25 cellular contexts compared by ENCODE assay signal in the genomic region with DNA sequence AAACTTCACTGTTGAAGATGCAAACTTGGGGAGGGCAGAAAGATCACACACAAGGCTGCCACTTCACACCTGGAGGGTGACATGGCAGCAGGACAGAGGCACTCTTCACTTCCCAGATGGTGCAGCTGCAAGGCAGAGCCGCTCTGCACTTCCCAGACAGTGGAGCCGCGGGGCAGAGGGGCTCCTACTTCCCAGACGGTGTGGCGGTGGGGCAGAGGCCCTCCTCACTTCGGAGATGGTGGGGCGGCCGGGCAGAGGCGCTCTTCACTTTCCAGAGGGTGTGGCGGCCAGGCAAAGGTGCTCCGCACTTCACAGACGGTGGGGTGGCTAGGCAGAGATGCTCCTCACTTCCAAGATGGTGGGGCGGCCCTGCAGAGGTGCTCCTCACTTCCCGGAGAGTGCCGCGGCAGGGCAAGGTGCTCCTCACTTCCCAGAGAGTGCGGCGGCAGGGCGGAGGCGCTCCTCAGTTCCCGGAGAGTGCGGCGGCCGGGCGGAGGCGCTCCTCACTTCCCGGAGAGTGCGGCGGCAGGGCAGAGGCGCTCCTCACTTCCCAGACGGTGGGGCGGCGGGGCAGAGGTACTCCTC. TPM values are rescaled to one million over a fixed set of nuclear protein-coding genes. Genes with fewer than 3 reads are reported as not detected.
DNase-seq lines count a peak whose midpoint lies in the region; ATAC-seq, FAIRE-seq and TF ChIP-seq lines count a peak whose summit lies in the region.
"Had no signal": no experiment of that assay in that cellular context is flagged by ENCODE, and none has a peak within 500 bp of the region (broad histone marks: within the 10 kb centered on the region; RNA-seq: fewer than 3 reads in every experiment).

No MANE protein-coding gene starts in this region.

- FAIRE-seq in kidney (lab: Jason Lieb, UNC) = no peak
- FAIRE-seq: A549, D721Med, G401.6, GM12891, GM19239 had no signal

- TF ChIP-seq CTCF in kidney (IDR thresholded peaks at IDR 0.05; ENCODE audit: borderline replicate concordance, extremely low read depth, insufficient read depth) = no peak
- TF ChIP-seq CTCF in omental fat pad (IDR thresholded peaks at IDR 0.05) = no peak

- ATAC-seq in stimulated activated naive CD8-positive, alpha-beta T cell treated with anti-CD3 and anti-CD28 coated beads, Interleukin-15, amount 100 ng/mL, for 72 hours = peak; percentile 23
- ATAC-seq in stimulated activated naive CD8-positive, alpha-beta T cell treated with anti-CD3 and anti-CD28 coated beads, Interleukin-15, Interleukin-2, amounts not matched to agents 100 U/mL and 50 U/mL, for 24 hours = no peak
- ATAC-seq in omental fat pad (ENCODE audit: low FRiP score) (peak; percentile 28), aorta (ENCODE audit: low FRiP score) (peak; percentile 44)
- ATAC-seq in stimulated activated effector memory CD8-positive, alpha-beta T cell treated with anti-CD3 and anti-CD28 coated beads, Interleukin-12 subunit alpha, Interleukin-12 subunit beta, amount 100 ng/mL, for 72 hours = no peak
- ATAC-seq: A549; CD8-positive, alpha-beta T cell had no signal

- H3K4me3 ChIP-seq in kidney (ENCODE audit: low read length in 2 of 2) (no peak overlapping the region), aorta (ENCODE audit: low read length in 2 of 2) (no peak overlapping the region)
- H3K4me3 ChIP-seq: A549; BLaER1 treated with 17β-estradiol and CSF1 and Interleukin-3, amounts not matched to agents 10 nM and 100 nM had no signal

- H3K4me1 Mint-ChIP-seq in stimulated activated naive CD8-positive, alpha-beta T cell treated with anti-CD3 and anti-CD28 coated beads, Interleukin-15, amount 100 ng/mL, for 72 hours = no peaks in the 10 kb centered on the region
- no peaks in the 10 kb centered on the region for H3K4me1 Mint-ChIP-seq in stimulated activated effector memory CD8-positive, alpha-beta T cell treated with anti-CD3 and anti-CD28 coated beads, Interleukin-12 subunit alpha, Interleukin-12 subunit beta, amount 100 ng/mL, for 72 hours
- H3K4me1 Mint-ChIP-seq: B cell had no signal

- H3K9me3 ChIP-seq in kidney (ENCODE audit: control insufficient read depth in 1 of 2, low read length in 2 of 2) = peaks cover 0 to 3% of the 10 kb centered on the region in 2 donors
- peaks cover 5% of the 10 kb centered on the region for H3K9me3 ChIP-seq in aorta (ENCODE audit: control insufficient read depth, low read length)

- no peaks in the 10 kb centered on the region for H3K27me3 ChIP-seq in aorta (ENCODE audit: control insufficient read depth in 1 of 2, insufficient read depth in 2 of 2, low read length in 1 of 2)
- H3K27me3 ChIP-seq: BLaER1 treated with 17β-estradiol and CSF1 and Interleukin-3, amounts not matched to agents 10 nM and 100 nM had no signal

- 86 to 97% methylated on average over 29 to 33 of the region's 33 CpGs for WGBS in aorta, 2 donors

- no peaks in the 10 kb centered on the region for H3K4me1 ChIP-seq in kidney (ENCODE audit: control insufficient read depth in 1 of 2, insufficient read depth in 1 of 2, low read depth in 1 of 2, low read length in 2 of 2)
- no peaks in the 10 kb centered on the region for H3K4me1 ChIP-seq in aorta (ENCODE audit: control insufficient read depth in 1 of 2, insufficient read depth in 2 of 2, low read length in 2 of 2)
- H3K4me1 ChIP-seq: A549; BLaER1 treated with 17β-estradiol and CSF1 and Interleukin-3, amounts not matched to agents 10 nM and 100 nM; Caco-2 had no signal

- no peak for DNase-seq in stimulated activated naive CD8-positive, alpha-beta T cell treated with anti-CD3 and anti-CD28 coated beads, Interleukin-15, amount 100 ng/mL, for 72 hours
- DNase-seq in stimulated activated naive CD8-positive, alpha-beta T cell treated with anti-CD3 and anti-CD28 coated beads, Interleukin-15, Interleukin-2, amounts not matched to agents 100 U/mL and 50 U/mL, for 24 hours = no peak
- DNase-seq in kidney (peak; percentile 68), omental fat pad (ENCODE audit: low spot score) (no peak), aorta (no peak), EL (no peak), NCI-H1092 (lab: John Stamatoyannopoulos, UW) (no peak)
- DNase-seq in stimulated activated effector memory CD8-positive, alpha-beta T cell treated with anti-CD3 and anti-CD28 coated beads, Interleukin-12 subunit alpha, Interleukin-12 subunit beta, amount 100 ng/mL, for 72 hours (ENCODE audit: low spot score in 2 of 2) = no peak
- DNase-seq: AML-193; Caco-2; Calu3; CD4-positive, alpha-beta T cell; CD8-positive, alpha-beta T cell; DMS79; DND-41; GF-D8 had no signal

- no peak overlapping the region for H3K27ac Mint-ChIP-seq in stimulated activated naive CD8-positive, alpha-beta T cell treated with anti-CD3 and anti-CD28 coated beads, Interleukin-15, amount 100 ng/mL, for 72 hours
- H3K27ac Mint-ChIP-seq in stimulated activated effector memory CD8-positive, alpha-beta T cell treated with anti-CD3 and anti-CD28 coated beads, Interleukin-12 subunit alpha, Interleukin-12 subunit beta, amount 100 ng/mL, for 72 hours = no peak overlapping the region
- H3K27ac Mint-ChIP-seq: B cell; CD4-positive, alpha-beta T cell; CD8-positive, alpha-beta T cell had no signal

- H3K27ac ChIP-seq in kidney (ENCODE audit: low read depth in 2 of 2, low read length in 2 of 2) (no peak overlapping the region), aorta (ENCODE audit: low read depth in 1 of 2, low read length in 2 of 2) (no peak overlapping the region)
- H3K27ac ChIP-seq: 22Rv1; A549; BLaER1 treated with 17β-estradiol and CSF1 and Interleukin-3, amounts not matched to agents 10 nM and 100 nM; C4-2B had no signal

- no peak overlapping the region for H3K9ac ChIP-seq in kidney (ENCODE audit: low read length in 2 of 2)
- H3K9ac ChIP-seq: BLaER1 treated with 17β-estradiol and CSF1 and Interleukin-3, amounts not matched to agents 10 nM and 100 nM had no signal

- intact Hi-C loops in kidney (cut with DNase I) = no loop called here
- intact Hi-C loops in aorta (cut with DNase I) = no loop called here

- no peaks in the 10 kb centered on the region for H3K36me3 Mint-ChIP-seq in stimulated activated effector memory CD8-positive, alpha-beta T cell treated with anti-CD3 and anti-CD28 coated beads, Interleukin-12 subunit alpha, Interleukin-12 subunit beta, amount 100 ng/mL, for 72 hours
- H3K36me3 Mint-ChIP-seq: CD8-positive, alpha-beta T cell had no signal

- H3K9me3 Mint-ChIP-seq in stimulated activated naive CD8-positive, alpha-beta T cell treated with anti-CD3 and anti-CD28 coated beads, Interleukin-15, amount 100 ng/mL, for 72 hours = peaks cover 7 to 23% of the 10 kb centered on the region in 2 donors
- H3K9me3 Mint-ChIP-seq in stimulated activated effector memory CD8-positive, alpha-beta T cell treated with anti-CD3 and anti-CD28 coated beads, Interleukin-12 subunit alpha, Interleukin-12 subunit beta, amount 100 ng/mL, for 72 hours = peaks cover 12% of the 10 kb centered on the region

- H3K27me3 Mint-ChIP-seq in stimulated activated naive CD8-positive, alpha-beta T cell treated with anti-CD3 and anti-CD28 coated beads, Interleukin-15, amount 100 ng/mL, for 72 hours = no peaks in the 10 kb centered on the region
- H3K27me3 Mint-ChIP-seq: CD4-positive, alpha-beta T cell had no signal

- no peaks in the 10 kb centered on the region for H3K36me3 ChIP-seq in kidney (ENCODE audit: control insufficient read depth in 1 of 2, insufficient read depth in 2 of 2, low read length in 2 of 2)
- no peaks in the 10 kb centered on the region for H3K36me3 ChIP-seq in aorta (ENCODE audit: control insufficient read depth in 1 of 2, insufficient read depth in 2 of 2, low read length in 1 of 2)
- H3K36me3 ChIP-seq: BLaER1 treated with 17β-estradiol and CSF1 and Interleukin-3, amounts not matched to agents 10 nM and 100 nM had no signal

- no peak overlapping the region for H3K4me3 Mint-ChIP-seq in stimulated activated naive CD8-positive, alpha-beta T cell treated with anti-CD3 and anti-CD28 coated beads, Interleukin-15, amount 100 ng/mL, for 72 hours
- H3K4me3 Mint-ChIP-seq in stimulated activated effector memory CD8-positive, alpha-beta T cell treated with anti-CD3 and anti-CD28 coated beads, Interleukin-12 subunit alpha, Interleukin-12 subunit beta, amount 100 ng/mL, for 72 hours = no peak overlapping the region
- H3K4me3 Mint-ChIP-seq: B cell; CD4-positive, alpha-beta T cell; CD8-positive, alpha-beta T cell had no signal

RNA-seq across cellular contexts. Expression of a gene that starts 58.3 kb away (rescaled TPM):
- total RNA-seq in kidney (25.7 TPM), omental fat pad (10 to 100 TPM in 2 of 4 donors, 1 to 10 TPM in 2; 5.5 to 16.5 (median 9.6) TPM), aorta (10 to 100 TPM in 1 of 2 donors, 1 to 10 TPM in 1; 7.4 to 12.0 TPM)
- polyA plus RNA-seq in kidney (ENCODE audit: insufficient read depth, low read depth, low replicate concordance) (2.6 TPM), aorta (1 to 10 TPM; 1.2 to 1.6 TPM)
- total RNA-seq: CD4-positive, alpha-beta T cell had no signal

Comparison
In these comparisons a context has a peak if more than half of its experiments do, and no peak if none do; other contexts are left out.
1. ATAC-seq: peak in stimulated activated naive CD8-positive, alpha-beta T cell treated with anti-CD3 and anti-CD28 coated beads, Interleukin-15, amount 100 ng/mL, for 72 hours (single experiment), omental fat pad (single experiment) and aorta (single experiment); none in stimulated activated naive CD8-positive, alpha-beta T cell treated with anti-CD3 and anti-CD28 coated beads, Interleukin-15, Interleukin-2, amounts not matched to agents 100 U/mL and 50 U/mL, for 24 hours (single experiment) and stimulated activated effector memory CD8-positive, alpha-beta T cell treated with anti-CD3 and anti-CD28 coated beads, Interleukin-12 subunit alpha, Interleukin-12 subunit beta, amount 100 ng/mL, for 72 hours (single experiment).